Comparison of ENCODE assay signal across 8 cellular contexts in genomic region chr6:31806470-31807272, GRCh38. TPM values are rescaled to one million over a fixed set of nuclear protein-coding genes. Genes with fewer than 3 reads are reported as not detected.
A peak's percentile ranks its signal among the peaks of the same experiment; 100 is the strongest.
DNase-seq lines count a peak whose midpoint lies in the region; ATAC-seq and TF ChIP-seq lines count a peak whose summit lies in the region.

Gene LSM2, minus strand, starts transcription at chr6:31806966. Its CDS starts 209 bp downstream, at chr6:31806757.

- H3K27ac Mint-ChIP-seq in activated T-helper 17 cell treated with anti-CD3 and anti-CD28 coated beads, Interleukin-2, amount 50 U/mL, for 72 hours, result peak within 1 kb of the TSS; percentile 91
- peak within 1 kb of the TSS; percentile 91 to 92 for H3K27ac Mint-ChIP-seq in natural killer cell

- H3K79me2 ChIP-seq in GM23248 (ENCODE audit: insufficient read depth) (peaks cover 31% of the 10 kb centered on the region), fibroblast of lung (ENCODE audit: control insufficient read depth, insufficient read depth, low read length) (peaks cover 8% of the 10 kb centered on the region)

- H3K4me3 Mint-ChIP-seq in activated T-helper 17 cell treated with anti-CD3 and anti-CD28 coated beads, Interleukin-2, amount 50 U/mL, for 72 hours, result peak within 1 kb of the TSS; percentile 92
- peak within 1 kb of the TSS; percentile 88 for H3K4me3 Mint-ChIP-seq in natural killer cell

- H3K9me3 Mint-ChIP-seq in activated T-helper 17 cell treated with anti-CD3 and anti-CD28 coated beads, Interleukin-2, amount 50 U/mL, for 72 hours, result no peaks in the 10 kb centered on the region
- no peaks in the 10 kb centered on the region for H3K9me3 Mint-ChIP-seq in natural killer cell

- H3K4me1 ChIP-seq in GM23248 (ENCODE audit: insufficient read depth) (peaks cover 11% of the 10 kb centered on the region; the same call in 1 of the 2 replicates), fibroblast of lung (ENCODE audit: control insufficient read depth, extremely low read depth, insufficient read depth, low read length) (no peaks in the 10 kb centered on the region)

- peaks cover 3% of the 10 kb centered on the region for H3K4me1 Mint-ChIP-seq in activated T-helper 17 cell treated with anti-CD3 and anti-CD28 coated beads, Interleukin-2, amount 50 U/mL, for 72 hours
- peaks cover 15% of the 10 kb centered on the region in 2 donors for H3K4me1 Mint-ChIP-seq in natural killer cell

- peaks cover 55% of the 10 kb centered on the region for H3K36me3 Mint-ChIP-seq in activated T-helper 17 cell treated with anti-CD3 and anti-CD28 coated beads, Interleukin-2, amount 50 U/mL, for 72 hours (ENCODE audit: low read depth)
- H3K36me3 Mint-ChIP-seq in natural killer cell, result no peaks in the 10 kb centered on the region

- peak within 1 kb of the TSS; percentile 96 for H2AFZ ChIP-seq in GM23248
- peak within 1 kb of the TSS; percentile 73 for H2AFZ ChIP-seq in fibroblast of lung (ENCODE audit: low read length)

- H3K9me2 ChIP-seq in GM23248 (ENCODE audit: insufficient read depth), result no peaks in the 10 kb centered on the region

- in situ Hi-C loops in GM23248 (cut with MboI), result no loop called here

- H3K27ac ChIP-seq in GM23248 (peak within 1 kb of the TSS; percentile 79), fibroblast of lung (ENCODE audit: insufficient read depth, low read length) (peak within 1 kb of the TSS; percentile 90)

- ATAC-seq in activated T-helper 17 cell treated with anti-CD3 and anti-CD28 coated beads, Interleukin-2, amount 50 U/mL, for 72 hours (replicated peaks), result peak; percentile 99
- peak; percentile 98 to 99 (median 98) for ATAC-seq in natural killer cell

- no peaks in the 10 kb centered on the region for H4K20me1 ChIP-seq in GM23248 (ENCODE audit: insufficient read depth)
- no peaks in the 10 kb centered on the region for H4K20me1 ChIP-seq in fibroblast of lung (ENCODE audit: control insufficient read depth, extremely low read depth, insufficient read depth, low read length)

- H3K9ac ChIP-seq in GM23248 (peak within 1 kb of the TSS; percentile 90), fibroblast of lung (ENCODE audit: insufficient read depth, low read length) (peak within 1 kb of the TSS; percentile 85)

- no peaks in the 10 kb centered on the region for H3K27me3 Mint-ChIP-seq in activated T-helper 17 cell treated with anti-CD3 and anti-CD28 coated beads, Interleukin-2, amount 50 U/mL, for 72 hours
- no peaks in the 10 kb centered on the region for H3K27me3 Mint-ChIP-seq in natural killer cell (ENCODE audit: low read depth in 2 of 2)

- intact Hi-C loops in natural killer cell (cut with micrococcal nuclease), result loop anchor here (1.0 kb wide), 1 partner anchor 11 kb away; the partner anchor contains the start of gene VARS1

- DNase-seq in Daoy (ENCODE audit: low read depth), result peak; percentile 99
- DNase-seq in GM23248, result peak; percentile 98
- peak; percentile 96 for DNase-seq in LHCN-M2 (ENCODE audit: low read depth)
- peak; percentile 95 for DNase-seq in RPMI7951 (ENCODE audit: low read depth)
- DNase-seq in fibroblast of lung (ENCODE audit: low read depth in 2 of 2), result peak; percentile 94 to 96
- DNase-seq in natural killer cell, result peak; percentile 93
- peak; percentile 96 for DNase-seq in stimulated activated naive CD4-positive, alpha-beta T cell treated with Interleukin-2 at 50 U/mL for 16 hours (lab: John Stamatoyannopoulos, UW)

- peak within 1 kb of the TSS; percentile 95 for H3K4me2 ChIP-seq in GM23248 (ENCODE audit: unreplicated experiment)
- peak within 1 kb of the TSS; percentile 94 for H3K4me2 ChIP-seq in fibroblast of lung (ENCODE audit: extremely low read depth, insufficient read depth, low read length)

- no peaks in the 10 kb centered on the region for H3K9me3 ChIP-seq in GM23248 (ENCODE audit: low read depth)
- no peaks in the 10 kb centered on the region for H3K9me3 ChIP-seq in fibroblast of lung (ENCODE audit: control insufficient read depth, insufficient read depth, low read depth, low read length)

- H3K27me3 ChIP-seq in GM23248 (replicated peaks; ENCODE audit: insufficient read depth), result no peaks in the 10 kb centered on the region
- H3K27me3 ChIP-seq in fibroblast of lung (ENCODE audit: control insufficient read depth, insufficient read depth, low read length), result no peaks in the 10 kb centered on the region

- WGBS in GM23248 (ENCODE audit: low coverage in 1 of 2, low lambda C conversion rate in 2 of 2, missing lambda C conversion rate in 2 of 2), 2 experiments, result 0 to 1% methylated on average over 42 to 51 of the region's 51 CpGs

- H3K4me3 ChIP-seq in GM23248 (peak within 1 kb of the TSS; percentile 97), fibroblast of lung (replicated peaks in 1 of 4; ENCODE audit: control extremely low read depth in 1 of 4, insufficient read depth in 1 of 4, low read depth in 3 of 4, low read length in 4 of 4) (peak within 1 kb of the TSS; percentile 73 to 84 (median 78))

- H3F3A ChIP-seq in GM23248 (ENCODE audit: insufficient read depth), result peaks cover 4% of the 10 kb centered on the region; the same call in 1 of the 2 replicates

- H3K36me3 ChIP-seq in GM23248 (ENCODE audit: low read depth), result no peaks in the 10 kb centered on the region
- no peaks in the 10 kb centered on the region for H3K36me3 ChIP-seq in fibroblast of lung (ENCODE audit: control insufficient read depth, insufficient read depth, low read length)

- TF ChIP-seq CTCF in fibroblast of lung (conservative IDR thresholded peaks at IDR 0.05 in 1 of 2, IDR thresholded peaks at IDR 0.05 in 1 of 2; ENCODE audit: low read depth in 1 of 2, low read length in 2 of 2) (peak in 1 of 2 donors; percentile 1), natural killer cell (IDR thresholded peaks at IDR 0.05) (no peak)

RNA-seq across cellular contexts. Expression of gene LSM2, which starts in this region (rescaled TPM):
- 91.8 and 146 TPM in 2 replicates for total RNA-seq in Daoy (2014; rRNA removed; shearing (Covaris generic))
- 32.5 and 40.3 TPM in 2 replicates for total RNA-seq in GM23248 (2014; rRNA removed; shearing (Covaris generic))
- polyA plus RNA-seq in GM23248 (2016; fragmentation: Nextera tagmentation; extraction: Ambion mirVana) (48.4 and 52.3 TPM in 2 replicates), fibroblast of lung (34.7 and 68.1 TPM in 2 replicates)
- total RNA-seq in LHCN-M2 (2014; rRNA removed) (78.7 and 88.2 TPM in 2 replicates), fibroblast of lung (23.1 and 24.3 TPM in 2 replicates), natural killer cell (10 to 100 TPM; 28.1 to 34.9 (median 29.2) TPM)
- 76.5 TPM for polyA plus RNA-seq in LHCN-M2 (2012)
- 145 and 164 TPM in 2 replicates for total RNA-seq in RPMI7951 (2014; rRNA removed; shearing (Covaris generic))
- total RNA-seq in activated T-helper 17 cell treated with anti-CD3 and anti-CD28 coated beads, Interleukin-2, amount 50 U/mL, for 72 hours, result 100 to 1,000 TPM in 1 of 2 donors, 10 to 100 TPM in 1; 92.5 to 139 TPM
- polyA plus RNA-seq in fibroblast of lung (2012), result 39.1 and 68.7 TPM in 2 replicates
- 54.4 and 96.5 TPM in 2 replicates for polyA minus RNA-seq in fibroblast of lung (ENCODE audit: low replicate concordance)

Comparison
In these comparisons a context has a peak if more than half of its experiments do, and no peak if none do; other contexts are left out.
1. Peak in every context shown above with its lines: DNase-seq, ATAC-seq, H3K4me3 ChIP-seq and H3K27ac ChIP-seq.